ENCODE assay signal across 1 cellular context in the genomic region with DNA sequence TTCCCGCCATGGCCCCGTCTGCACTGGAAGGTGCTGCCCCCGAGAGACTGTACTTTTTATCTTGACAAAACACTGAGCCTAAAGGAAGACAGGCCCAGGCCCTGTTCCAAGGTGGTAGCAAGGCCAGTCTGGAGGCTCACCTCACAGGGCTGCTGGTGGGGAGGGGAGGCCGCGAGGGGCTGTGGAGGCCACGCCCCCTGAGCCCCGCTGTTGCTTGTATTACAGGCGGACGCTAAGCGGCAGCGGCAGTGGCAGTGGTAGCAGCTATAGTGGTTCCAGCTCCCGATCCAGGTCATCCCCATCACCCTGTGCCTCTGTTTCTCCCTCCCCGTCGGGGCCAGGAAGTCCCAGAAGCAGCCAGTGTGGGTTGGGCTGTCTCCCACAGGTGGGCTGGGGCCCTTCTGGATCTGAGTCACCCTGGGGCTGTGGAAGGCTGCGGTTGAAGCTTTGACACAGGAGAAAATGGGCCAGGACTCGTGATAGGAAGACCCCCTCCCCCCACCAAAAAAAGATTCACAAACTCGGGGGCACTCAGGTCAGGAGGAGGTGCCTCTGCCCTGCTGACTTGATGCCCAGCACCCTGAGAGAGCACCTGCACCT.
TF ChIP-seq lines count a peak whose summit lies in the region.

No MANE protein-coding gene starts in this region.

TF ChIP-seq in SK-N-SH, 30 proteins besides CTCF, POLR2A, EP300 and RAD21 (continued from another document):
- TF ChIP-seq, protein P1, sequence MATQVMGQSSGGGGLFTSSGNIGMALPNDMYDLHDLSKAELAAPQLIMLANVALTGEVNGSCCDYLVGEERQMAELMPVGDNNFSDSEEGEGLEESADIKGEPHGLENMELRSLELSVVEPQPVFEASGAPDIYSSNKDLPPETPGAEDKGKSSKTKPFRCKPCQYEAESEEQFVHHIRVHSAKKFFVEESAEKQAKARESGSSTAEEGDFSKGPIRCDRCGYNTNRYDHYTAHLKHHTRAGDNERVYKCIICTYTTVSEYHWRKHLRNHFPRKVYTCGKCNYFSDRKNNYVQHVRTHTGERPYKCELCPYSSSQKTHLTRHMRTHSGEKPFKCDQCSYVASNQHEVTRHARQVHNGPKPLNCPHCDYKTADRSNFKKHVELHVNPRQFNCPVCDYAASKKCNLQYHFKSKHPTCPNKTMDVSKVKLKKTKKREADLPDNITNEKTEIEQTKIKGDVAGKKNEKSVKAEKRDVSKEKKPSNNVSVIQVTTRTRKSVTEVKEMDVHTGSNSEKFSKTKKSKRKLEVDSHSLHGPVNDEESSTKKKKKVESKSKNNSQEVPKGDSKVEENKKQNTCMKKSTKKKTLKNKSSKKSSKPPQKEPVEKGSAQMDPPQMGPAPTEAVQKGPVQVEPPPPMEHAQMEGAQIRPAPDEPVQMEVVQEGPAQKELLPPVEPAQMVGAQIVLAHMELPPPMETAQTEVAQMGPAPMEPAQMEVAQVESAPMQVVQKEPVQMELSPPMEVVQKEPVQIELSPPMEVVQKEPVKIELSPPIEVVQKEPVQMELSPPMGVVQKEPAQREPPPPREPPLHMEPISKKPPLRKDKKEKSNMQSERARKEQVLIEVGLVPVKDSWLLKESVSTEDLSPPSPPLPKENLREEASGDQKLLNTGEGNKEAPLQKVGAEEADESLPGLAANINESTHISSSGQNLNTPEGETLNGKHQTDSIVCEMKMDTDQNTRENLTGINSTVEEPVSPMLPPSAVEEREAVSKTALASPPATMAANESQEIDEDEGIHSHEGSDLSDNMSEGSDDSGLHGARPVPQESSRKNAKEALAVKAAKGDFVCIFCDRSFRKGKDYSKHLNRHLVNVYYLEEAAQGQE (IDR thresholded peaks at IDR 0.05; ENCODE audit: low read depth, low read length) = no peak
- TF ChIP-seq EZH2phosphoT487 (IDR thresholded peaks at IDR 0.05; ENCODE audit: borderline replicate concordance, low read depth) (no peak), GABPA (IDR thresholded peaks at IDR 0.05; ENCODE audit: low read depth) (no peak)
